In genomic region chr14:55077691-55078151, GRCh38 we compare ENCODE assay signal across 12 cellular contexts. TPM values are rescaled to one million over a fixed set of nuclear protein-coding genes. Genes with fewer than 3 reads are reported as not detected.
DNase-seq lines count a peak whose midpoint lies in the region; ATAC-seq and TF ChIP-seq lines count a peak whose summit lies in the region.
"Had no signal": no experiment of that assay in that cellular context is flagged by ENCODE, and none has a peak within 500 bp of the region (broad histone marks: within the 10 kb centered on the region; RNA-seq: fewer than 3 reads in every experiment).

No MANE protein-coding gene starts in this region.

- intact Hi-C loops in heart right ventricle (cut with DNase I), result no loop called here

- H3K27me3 ChIP-seq in heart right ventricle (no peaks in the 10 kb centered on the region), H7 (ENCODE audit: control insufficient read depth, insufficient read depth, low read length) (no peaks in the 10 kb centered on the region)
- H3K27me3 ChIP-seq: spleen had no signal

- TF ChIP-seq CTCF in heart right ventricle (IDR thresholded peaks at IDR 0.05), result no peak
- TF ChIP-seq CTCF in omental fat pad (IDR thresholded peaks at IDR 0.05), result no peak

- no peaks in the 10 kb centered on the region for H3K9me3 ChIP-seq in heart right ventricle
- H3K9me3 ChIP-seq: spleen had no signal

- DNase-seq in EH (ENCODE audit: low read depth) (peak; percentile 68), amniotic epithelial cell (ENCODE audit: low read depth) (peak; percentile 48), heart right ventricle (no peak), omental fat pad (ENCODE audit: low spot score) (no peak), DMS 273 (lab: John Stamatoyannopoulos, UW; ENCODE audit: unreplicated experiment) (no peak), D341Med (ENCODE audit: low spot score) (no peak), H7 (no peak), NCI-H748 (lab: John Stamatoyannopoulos, UW; ENCODE audit: unreplicated experiment) (no peak)
- DNase-seq: EL, hypothalamus, NCI-H2171, spleen had no signal

- 51 to 55% methylated on average over 10 of the region's 10 CpGs for WGBS in heart right ventricle, 2 donors

- H3K36me3 ChIP-seq in heart right ventricle (no peaks in the 10 kb centered on the region), H7 (replicated peaks; ENCODE audit: control insufficient read depth, insufficient read depth, low read length) (no peaks in the 10 kb centered on the region)
- H3K36me3 ChIP-seq: spleen had no signal

- H3K27ac ChIP-seq in heart right ventricle, result peak overlapping the region in 2 of 10 donors; percentile 39 to 48
- H3K27ac ChIP-seq: spleen had no signal

- ATAC-seq in heart right ventricle (peak in 6 of 8 donors; percentile 50 to 64 (median 52)), omental fat pad (ENCODE audit: low FRiP score) (peak; percentile 55)

- peaks cover 0 to 26% (median 15%) of the 10 kb centered on the region in 9 donors for H3K4me1 ChIP-seq in heart right ventricle

- H3K4me3 ChIP-seq in heart right ventricle (no peak overlapping the region), H7 (ENCODE audit: insufficient read depth, low read depth, low read length) (no peak overlapping the region)
- H3K4me3 ChIP-seq: spleen had no signal

RNA-seq across cellular contexts. Expression of gene MAPK1IP1L, which starts 26.3 kb away (rescaled TPM):
- 100 to 1,000 TPM in 1 of 10 donors, 10 to 100 TPM in 9; 58.6 to 105 (median 78.4) TPM for total RNA-seq in heart right ventricle
- 10 to 100 TPM; 23.6 to 38.6 TPM for polyA plus RNA-seq in heart right ventricle
- total RNA-seq in omental fat pad, result 10 to 100 TPM; 32.5 to 81.3 (median 68.8) TPM
- total RNA-seq in H7 (2014; rRNA removed; shearing (Covaris generic)), result 45.7 and 51.0 TPM in 2 replicates

RNA-seq across cellular contexts. Expression of gene SOCS4, which starts 50.7 kb away (rescaled TPM):
- total RNA-seq in heart right ventricle (10 to 100 TPM; 12.2 to 24.2 (median 17.4) TPM), omental fat pad (10 to 100 TPM; 15.9 to 25.5 (median 21.2) TPM)
- polyA plus RNA-seq in heart right ventricle, result 1 to 10 TPM; 4.7 to 5.9 TPM
- total RNA-seq in H7 (2014; rRNA removed; shearing (Covaris generic)), result 7.7 and 9.8 TPM in 2 replicates

RNA-seq across cellular contexts. Expression of gene WDHD1, which starts 50.8 kb away (rescaled TPM):
- 1 to 10 TPM in 9 of 10 donors, under 1 TPM in 1; 0.93 to 2.7 (median 2.1) TPM for total RNA-seq in heart right ventricle
- polyA plus RNA-seq in heart right ventricle, result under 1 TPM; 0.59 to 0.75 TPM
- total RNA-seq in omental fat pad, result 1 to 10 TPM; 1.4 to 2.0 (median 1.6) TPM
- total RNA-seq in H7 (2014; rRNA removed; shearing (Covaris generic)), result 39.4 and 70.4 TPM in 2 replicates

RNA-seq across cellular contexts. Expression of gene LGALS3, which starts 51.3 kb away (rescaled TPM):
- total RNA-seq in heart right ventricle, result 100 to 1,000 TPM; 119 to 302 (median 168) TPM
- polyA plus RNA-seq in heart right ventricle, result 100 to 1,000 TPM; 288 to 308 TPM
- 100 to 1,000 TPM; 325 to 450 (median 349) TPM for total RNA-seq in omental fat pad
- 0.18 and 1.6 TPM in 2 replicates for total RNA-seq in H7 (2014; rRNA removed; shearing (Covaris generic))

Comparison
In these comparisons a context has a peak if more than half of its experiments do, and no peak if none do; other contexts are left out.
1. DNase-seq: peak in EH (single experiment) and amniotic epithelial cell (single experiment); none in heart right ventricle (0 of 2), omental fat pad (single experiment), DMS 273 (single experiment), D341Med (single experiment), H7 (single experiment) and NCI-H748 (single experiment).
2. RNA of gene WDHD1, which starts 50.8 kb away (total RNA-seq): 39.4 to 70.4 TPM in H7; 0.93 to 2.7 TPM in heart right ventricle and 1.4 to 2.0 TPM in omental fat pad; every median in the first group is over 10 times any median in the second.